In the genomic region with DNA sequence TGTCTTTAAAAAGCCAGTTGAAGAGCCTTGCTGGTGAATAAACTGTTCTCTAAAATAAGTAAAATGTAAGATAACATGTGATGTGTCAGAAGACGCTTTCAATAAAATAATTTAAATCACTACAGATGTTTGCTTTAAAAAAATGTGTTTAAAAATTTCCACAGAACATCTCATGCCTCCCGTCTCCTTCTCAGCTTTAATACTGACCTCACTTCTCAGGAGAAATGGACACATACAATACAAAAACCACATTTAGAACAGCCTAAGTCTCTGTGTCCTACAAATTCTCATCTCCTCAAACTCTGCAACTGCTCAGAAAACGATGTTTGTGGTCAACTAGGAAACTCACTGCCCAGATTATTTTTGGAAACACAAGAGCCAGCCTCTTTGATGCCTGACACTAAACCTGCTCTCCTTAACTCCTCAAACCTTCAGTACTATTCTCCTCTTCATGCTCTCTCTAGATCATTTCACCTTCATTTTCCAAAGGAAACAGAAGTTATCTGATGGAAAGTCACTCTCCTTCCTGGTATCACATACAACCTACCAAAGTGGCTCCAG, we compare ENCODE assay signal across 20 cellular contexts.
"Had no signal": no experiment of that assay in that cellular context is flagged by ENCODE, and none has a peak within 500 bp of the region (broad histone marks: within the 10 kb centered on the region; RNA-seq: fewer than 3 reads in every experiment).

No MANE protein-coding gene starts in this region.

- H3K9me3 ChIP-seq: transverse colon had no signal

- ATAC-seq: activated CD8-positive, alpha-beta memory T cell treated with anti-CD3 and anti-CD28 coated beads, Interleukin-2, amount 10 ng/mL, durations not matched to agents 7 days and 5 days; activated T-helper 17 cell treated with anti-CD3 and anti-CD28 coated beads, Interleukin-2, amount 50 U/mL, for 72 hours; esophagus mucosa had no signal

- H3K27ac ChIP-seq: brain microvascular endothelial cell, transverse colon had no signal

- H3K4me1 ChIP-seq: transverse colon had no signal

- H3K27me3 ChIP-seq: brain microvascular endothelial cell, transverse colon had no signal

- DNase-seq: activated CD4-positive, alpha-beta memory T cell treated with anti-CD3 and anti-CD28 coated beads, Interleukin-2, amount 10 ng/mL, durations not matched to agents 7 days and 5 days; activated CD4-positive, alpha-beta T cell treated with anti-CD3 and anti-CD28 coated beads for 48 hours; activated CD4-positive, CD25-positive, alpha-beta regulatory T cell; activated CD8-positive, alpha-beta memory T cell treated with anti-CD3 and anti-CD28 coated beads, Interleukin-2, amount 10 ng/mL, durations not matched to agents 7 days and 5 days; activated naive CD4-positive, alpha-beta T cell; activated naive CD8-positive, alpha-beta T cell treated with anti-CD3 and anti-CD28 coated beads for 36 hours; aorta; brain microvascular endothelial cell; effector CD4-positive, alpha-beta T cell; foreskin melanocyte; glutamatergic neuron; midbrain; small intestine; stimulated activated CD4-positive, alpha-beta T cell treated with anti-CD3 and anti-CD28 coated beads, Interleukin-15, amount 100 ng/mL, for 24 hours; stimulated activated CD4-positive, alpha-beta T cell treated with anti-CD3 and anti-CD28 coated beads, Interleukin-2, amount 100 ng/mL, for 48 hours; T-helper 1 cell; T-helper 9 cell; transverse colon had no signal

- H3K4me3 ChIP-seq: transverse colon had no signal

- H3K36me3 ChIP-seq: brain microvascular endothelial cell, transverse colon had no signal
